19 cellular contexts compared by ENCODE assay signal in genomic region chr3:12653772-12654171, GRCh38.
"Had no signal": no experiment of that assay in that cellular context is flagged by ENCODE, and none has a peak within 500 bp of the region (broad histone marks: within the 10 kb centered on the region; RNA-seq: fewer than 3 reads in every experiment).

No MANE protein-coding gene starts in this region.

- H3K9me3 ChIP-seq: esophagus muscularis mucosa, sigmoid colon, suprapubic skin, tibial artery had no signal

- H3K27me3 ChIP-seq: esophagus muscularis mucosa, sigmoid colon, suprapubic skin, tibial artery had no signal

- H3K4me2 ChIP-seq: smooth muscle cell had no signal

- H3K27ac ChIP-seq: esophagus muscularis mucosa, sigmoid colon, suprapubic skin, VCaP had no signal

- DNase-seq: activated CD4-positive, alpha-beta T cell treated with anti-CD3 and anti-CD28 coated beads for 4 hours; activated CD4-positive, alpha-beta T cell treated with anti-CD3 and anti-CD28 coated beads, Interleukin-2, amount 50 U/mL, for 48 hours; activated CD8-positive, alpha-beta memory T cell treated with anti-CD3 and anti-CD28 coated beads for 24 hours; activated effector memory CD4-positive, alpha-beta T cell treated with Interleukin-2 at 50 U/mL for 16 hours; activated naive CD4-positive, alpha-beta T cell treated with Interleukin-2 at 50 U/mL for 16 hours; anterior cingulate cortex; glutamatergic neuron; hippocampal formation; left colon; naive thymus-derived CD8-positive, alpha-beta T cell; sigmoid colon; stimulated activated CD4-positive, alpha-beta T cell treated with anti-CD3 and anti-CD28 coated beads, Interleukin-1b, Interleukin-23, amount 100 ng/mL, for 48 hours; stimulated activated naive CD4-positive, alpha-beta T cell; T-helper 9 cell had no signal

- ATAC-seq: left colon; naive thymus-derived CD8-positive, alpha-beta T cell had no signal

- H3K36me3 ChIP-seq: sigmoid colon, tibial artery had no signal

- H3K4me3 ChIP-seq: esophagus muscularis mucosa, sigmoid colon, smooth muscle cell, suprapubic skin, tibial artery had no signal
